Comparison of ENCODE assay signal across 8 cellular contexts in genomic region chr4:127604949-127605709, GRCh38. TPM values are rescaled to one million over a fixed set of nuclear protein-coding genes. Genes with fewer than 3 reads are reported as not detected.
DNase-seq lines count a peak whose midpoint lies in the region; ATAC-seq and TF ChIP-seq lines count a peak whose summit lies in the region.

No MANE protein-coding gene starts in this region.

- H3K4me1 ChIP-seq in testis = no peaks in the 10 kb centered on the region

- H3K36me3 ChIP-seq in BJ (ENCODE audit: control insufficient read depth, insufficient read depth, low read length) (no peaks in the 10 kb centered on the region), testis (ENCODE audit: low read depth, missing control alignments) (no peaks in the 10 kb centered on the region)

- POLR2A ChIA-PET in BJ (lab: Charles Lee) = no interaction called here

- H3K27me3 ChIP-seq in BJ (ENCODE audit: control insufficient read depth, insufficient read depth, low read length) (peaks cover 3% of the 10 kb centered on the region; the same call in 1 of the 2 replicates), testis (no peaks in the 10 kb centered on the region)

- H3K27ac ChIP-seq in testis = no peak overlapping the region

- WGBS in testis, 2 donors = 34 to 46% methylated on average over 6 of the region's 6 CpGs

- DNase-seq in BJ (ENCODE audit: low read depth) = no peak
- DNase-seq in LHCN-M2 (ENCODE audit: low read depth) = peak; percentile 31
- peak; percentile 45 for DNase-seq in SK-MEL-5 (ENCODE audit: low read depth, low spot score)
- DNase-seq in globus pallidus (ENCODE audit: low spot score) = peak; percentile 28
- no peak for DNase-seq in testis
- no peak for DNase-seq in central memory CD4-positive, alpha-beta T cell

- ATAC-seq in GM18520 (IDR thresholded peaks at IDR 0.05; ENCODE audit: unreplicated experiment) (no peak), HG02970 (IDR thresholded peaks at IDR 0.05; ENCODE audit: low FRiP score, unreplicated experiment) (no peak)

- no peak for TF ChIP-seq POLR2A in testis (IDR thresholded peaks at IDR 0.05)

- peak; percentile 33; the same call in 1 of the 2 replicates for TF ChIP-seq CTCF in BJ (IDR thresholded peaks at IDR 0.05; ENCODE audit: insufficient read depth, low read depth, low read length)
- TF ChIP-seq CTCF in testis (IDR thresholded peaks at IDR 0.05) = peak in 2 of 3 experiments; percentile 9 to 65

- in situ Hi-C loops in SK-MEL-5 (cut with HindIII; ENCODE audit: low pct_unique_long_range_greater_than_20kb, low sequenced_read_pairs) = no loop called here

- no peaks in the 10 kb centered on the region for H3K9me3 ChIP-seq in testis

- intact Hi-C loops in testis (cut with DNase I; ENCODE audit: low total_unique reads) = loop anchor here (5.0 kb wide), 1 partner anchor 127 kb away; the partner anchor contains the start of gene SLC25A31

- CTCF ChIA-PET in BJ (lab: Yijun Ruan, JAX) = interaction anchor here (0.5 to 8.6 kb wide), 16 partner anchors 9 to 895 kb away, joined by 3 to 173 read pairs (median 4); partner anchors contain the start of gene SLC25A31

- H3K4me3 ChIP-seq in BJ (ENCODE audit: low read depth, low read length) (no peak overlapping the region), testis (no peak overlapping the region)

RNA-seq across cellular contexts. Expression of gene INTU, which starts 27.6 kb away (rescaled TPM):
- polyA plus RNA-seq in BJ (2011; rRNA removed) (4.5 and 8.1 TPM in 2 replicates), testis (ENCODE audit: insufficient read depth, low read depth, low replicate concordance) (8.0 TPM)
- 6.5 and 7.1 TPM in 2 replicates for polyA minus RNA-seq in BJ (2011; rRNA and poly(A)+ RNA removed)
- total RNA-seq in LHCN-M2 (2014; rRNA removed) (4.0 and 5.3 TPM in 2 replicates), testis (10 to 100 TPM; 27.3 to 41.6 TPM)
- 1.1 TPM for polyA plus RNA-seq in LHCN-M2 (2012)
- total RNA-seq in SK-MEL-5 (2014; rRNA removed; shearing (Covaris generic)) = 2.8 and 3.2 TPM in 2 replicates
- 0.68 and 2.8 TPM in 2 replicates for polyA plus RNA-seq in SK-MEL-5 (2015; cell fraction: cytosol; rRNA removed)
- 50.7 and 53.1 TPM in 2 replicates for polyA plus RNA-seq in SK-MEL-5 (2015; cell fraction: nucleus; rRNA removed)

Comparison
In these comparisons a context has a peak if more than half of its experiments do, and no peak if none do; other contexts are left out.
1. DNase-seq: peak in LHCN-M2 (single experiment), SK-MEL-5 (single experiment) and globus pallidus (single experiment); none in BJ (single experiment), testis (single experiment) and central memory CD4-positive, alpha-beta T cell (single experiment).